Comparison of ENCODE assay signal across 1 cellular context in the genomic region with DNA sequence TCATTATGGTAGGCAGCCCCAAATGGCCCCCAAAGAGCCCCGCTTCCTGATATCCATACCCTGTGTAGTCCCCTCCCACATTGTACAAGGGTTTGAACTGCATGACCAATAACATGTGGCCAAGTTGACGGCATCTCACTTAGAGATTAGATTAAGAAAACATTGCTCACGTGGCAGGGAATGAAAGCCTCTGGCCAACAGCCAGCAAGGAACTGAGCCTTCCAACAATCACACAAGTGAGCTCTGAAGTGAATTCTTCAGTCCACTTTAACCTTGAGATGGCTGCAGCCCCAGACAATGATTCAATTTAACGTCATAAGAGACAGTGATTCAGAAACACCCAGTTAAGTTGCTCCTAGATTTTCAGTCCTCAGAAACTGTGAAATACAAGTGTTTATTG.
TF ChIP-seq lines count a peak whose summit lies in the region.

No MANE protein-coding gene starts in this region.

TF ChIP-seq in SK-N-SH, 30 proteins besides CTCF, POLR2A, EP300 and RAD21 (continued from another document):
- TF ChIP-seq, protein P1, sequence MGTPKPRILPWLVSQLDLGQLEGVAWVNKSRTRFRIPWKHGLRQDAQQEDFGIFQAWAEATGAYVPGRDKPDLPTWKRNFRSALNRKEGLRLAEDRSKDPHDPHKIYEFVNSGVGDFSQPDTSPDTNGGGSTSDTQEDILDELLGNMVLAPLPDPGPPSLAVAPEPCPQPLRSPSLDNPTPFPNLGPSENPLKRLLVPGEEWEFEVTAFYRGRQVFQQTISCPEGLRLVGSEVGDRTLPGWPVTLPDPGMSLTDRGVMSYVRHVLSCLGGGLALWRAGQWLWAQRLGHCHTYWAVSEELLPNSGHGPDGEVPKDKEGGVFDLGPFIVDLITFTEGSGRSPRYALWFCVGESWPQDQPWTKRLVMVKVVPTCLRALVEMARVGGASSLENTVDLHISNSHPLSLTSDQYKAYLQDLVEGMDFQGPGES (IDR thresholded peaks at IDR 0.05; ENCODE audit: low read depth, low read length), result no peak
- TF ChIP-seq SIN3A (IDR thresholded peaks at IDR 0.05; ENCODE audit: borderline replicate concordance, low read depth, low read length), result no peak
- TF ChIP-seq, protein P2, sequence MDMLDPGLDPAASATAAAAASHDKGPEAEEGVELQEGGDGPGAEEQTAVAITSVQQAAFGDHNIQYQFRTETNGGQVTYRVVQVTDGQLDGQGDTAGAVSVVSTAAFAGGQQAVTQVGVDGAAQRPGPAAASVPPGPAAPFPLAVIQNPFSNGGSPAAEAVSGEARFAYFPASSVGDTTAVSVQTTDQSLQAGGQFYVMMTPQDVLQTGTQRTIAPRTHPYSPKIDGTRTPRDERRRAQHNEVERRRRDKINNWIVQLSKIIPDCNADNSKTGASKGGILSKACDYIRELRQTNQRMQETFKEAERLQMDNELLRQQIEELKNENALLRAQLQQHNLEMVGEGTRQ (IDR thresholded peaks at IDR 0.05; ENCODE audit: borderline replicate concordance, low read depth, low read length), result no peak
- TF ChIP-seq CHD2 (IDR thresholded peaks at IDR 0.05; ENCODE audit: low read length, partially characterized antibody), result no peak
- TF ChIP-seq POLR2AphosphoS5 (IDR thresholded peaks at IDR 0.05; ENCODE audit: low read depth, low read length), result no peak
- peak; percentile 95 for TF ChIP-seq NFIC (IDR thresholded peaks at IDR 0.05; ENCODE audit: borderline replicate concordance)
- TF ChIP-seq, protein P3, sequence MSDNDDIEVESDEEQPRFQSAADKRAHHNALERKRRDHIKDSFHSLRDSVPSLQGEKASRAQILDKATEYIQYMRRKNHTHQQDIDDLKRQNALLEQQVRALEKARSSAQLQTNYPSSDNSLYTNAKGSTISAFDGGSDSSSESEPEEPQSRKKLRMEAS (IDR thresholded peaks at IDR 0.05; ENCODE audit: low read depth), result peak; percentile 80
- TF ChIP-seq FOSL2 (IDR thresholded peaks at IDR 0.05; ENCODE audit: borderline replicate concordance, low read depth), result peak; percentile 58; the same call in 1 of the 2 replicates
- no peak for TF ChIP-seq TAF1 (IDR thresholded peaks at IDR 0.05; ENCODE audit: borderline replicate concordance, low read depth, low read length)
- peak; percentile 72 for TF ChIP-seq TCF12 (IDR thresholded peaks at IDR 0.05)
- peak; percentile 24; the same call in 1 of the 2 replicates for TF ChIP-seq ELF1 (IDR thresholded peaks at IDR 0.05)
- TF ChIP-seq, protein P4, sequence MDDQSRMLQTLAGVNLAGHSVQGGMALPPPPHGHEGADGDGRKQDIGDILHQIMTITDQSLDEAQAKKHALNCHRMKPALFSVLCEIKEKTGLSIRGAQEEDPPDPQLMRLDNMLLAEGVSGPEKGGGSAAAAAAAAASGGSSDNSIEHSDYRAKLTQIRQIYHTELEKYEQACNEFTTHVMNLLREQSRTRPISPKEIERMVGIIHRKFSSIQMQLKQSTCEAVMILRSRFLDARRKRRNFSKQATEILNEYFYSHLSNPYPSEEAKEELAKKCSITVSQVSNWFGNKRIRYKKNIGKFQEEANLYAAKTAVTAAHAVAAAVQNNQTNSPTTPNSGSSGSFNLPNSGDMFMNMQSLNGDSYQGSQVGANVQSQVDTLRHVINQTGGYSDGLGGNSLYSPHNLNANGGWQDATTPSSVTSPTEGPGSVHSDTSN (IDR thresholded peaks at IDR 0.05), result peak; percentile 59
- no peak for TF ChIP-seq YY1 (IDR thresholded peaks at IDR 0.05; ENCODE audit: low read depth)
- TF ChIP-seq TEAD4 (IDR thresholded peaks at IDR 0.05; ENCODE audit: borderline replicate concordance, insufficient read depth), result peak; percentile 47; the same call in 1 of the 2 replicates
- no peak for TF ChIP-seq GATA2 (CRISPR knock-in tag; IDR thresholded peaks at IDR 0.05)
- peak; percentile 56; the same call in 1 of the 2 replicates for TF ChIP-seq RXRA (IDR thresholded peaks at IDR 0.05; ENCODE audit: borderline replicate concordance, low read depth)
- TF ChIP-seq JUND (IDR thresholded peaks at IDR 0.05), result peak; percentile 38; the same call in 1 of the 2 replicates
- no peak for TF ChIP-seq EZH2phosphoT487 (IDR thresholded peaks at IDR 0.05; ENCODE audit: borderline replicate concordance, low read depth)
